Comparison of ENCODE assay signal across 19 cellular contexts in genomic region chr4:147693202-147693601, GRCh38.
"Had no signal": no experiment of that assay in that cellular context is flagged by ENCODE, and none has a peak within 500 bp of the region (broad histone marks: within the 10 kb centered on the region; RNA-seq: fewer than 3 reads in every experiment).

No MANE protein-coding gene starts in this region.

- H3K9me3 ChIP-seq: left ventricle myocardium inferior, lower lobe of right lung, ovary, right lobe of liver, spleen, stomach, thoracic aorta, transverse colon had no signal

- H3K36me3 ChIP-seq: left ventricle myocardium inferior, lower lobe of right lung, neural progenitor cell, ovary, right lobe of liver, spleen, stomach, thoracic aorta, transverse colon had no signal

- H3K4me1 ChIP-seq: left ventricle myocardium inferior, lower lobe of right lung, neural progenitor cell, right lobe of liver, spleen had no signal

- H3K4me3 ChIP-seq: left ventricle myocardium inferior, lower lobe of right lung, neural progenitor cell, ovary, right lobe of liver, spleen, stomach, thoracic aorta, transverse colon had no signal

- H3K4me2 ChIP-seq: neural progenitor cell had no signal

- H3K9ac ChIP-seq: neural progenitor cell had no signal

- DNase-seq: effector memory CD4-positive, alpha-beta T cell; islet precursor cell; left ventricle myocardium inferior; lower lobe of right lung; nucleus accumbens; ovary; retina; right lobe of liver; spleen; stimulated activated CD4-positive, alpha-beta T cell treated with anti-CD3 and anti-CD28 coated beads, Interleukin-15, amount 100 ng/mL, for 24 hours; stimulated activated CD4-positive, alpha-beta T cell treated with anti-CD3 and anti-CD28 coated beads, Interleukin-1b, Interleukin-23, amount 100 ng/mL, for 48 hours; stimulated activated naive CD4-positive, alpha-beta T cell; stomach; substantia nigra had no signal

- H3K27me3 ChIP-seq: neural progenitor cell, ovary, right lobe of liver, stomach had no signal

- ATAC-seq: esophagus mucosa; lower lobe of right lung; natural killer cell treated with Interleukin-12 subunit alpha and Interleukin-12 subunit beta and Interleukin-15 and Interleukin-18, amount 100 ng/mL, for 72 hours; right lobe of liver had no signal

- H3K27ac ChIP-seq: left ventricle myocardium inferior, lower lobe of right lung, neural progenitor cell, ovary, right lobe of liver, spleen, stomach, thoracic aorta, transverse colon had no signal

- H2AFZ ChIP-seq: neural progenitor cell had no signal
